Comparison of ENCODE assay signal across 25 cellular contexts in genomic region chr22:37957232-37957631, GRCh38. TPM values are rescaled to one million over a fixed set of nuclear protein-coding genes. Genes with fewer than 3 reads are reported as not detected.
DNase-seq lines count a peak whose midpoint lies in the region; ATAC-seq, FAIRE-seq and TF ChIP-seq lines count a peak whose summit lies in the region.
"Had no signal": no experiment of that assay in that cellular context is flagged by ENCODE, and none has a peak within 500 bp of the region (broad histone marks: within the 10 kb centered on the region; RNA-seq: fewer than 3 reads in every experiment).

No MANE protein-coding gene starts in this region.

- TF ChIP-seq POLR2A in GM12878 (IDR thresholded peaks at IDR 0.05; ENCODE audit: low read depth, low read length) = no peak

- no peak for TF ChIP-seq RAD21 in GM12878 (IDR thresholded peaks at IDR 0.05; ENCODE audit: insufficient read depth, low read depth, low read length)

- H4K20me1 ChIP-seq in GM12878 (ENCODE audit: control insufficient read depth, insufficient read depth) = no peaks in the 10 kb centered on the region

- no peak for TF ChIP-seq CTCF in cardiac muscle cell (IDR thresholded peaks at IDR 0.05; ENCODE audit: low read depth, low read length)
- no peak for TF ChIP-seq CTCF in GM12878 (IDR thresholded peaks at IDR 0.05 in 2 of 3, conservative IDR thresholded peaks at IDR 0.05 in 1 of 3; ENCODE audit: control insufficient read depth in 2 of 3, extremely low read depth in 1 of 3, insufficient read depth in 1 of 3, low read depth in 3 of 3, low read length in 3 of 3)
- no peak for TF ChIP-seq CTCF in parathyroid adenoma (IDR thresholded peaks at IDR 0.05)
- TF ChIP-seq CTCF in GM10248 (IDR thresholded peaks at IDR 0.05; ENCODE audit: control extremely low read depth, extremely low read depth, low read depth, missing control alignments) = no peak

- CTCF ChIA-PET in GM12878 (lab: Yijun Ruan, JAX) = no interaction called here
- CTCF ChIA-PET in GM10248 (lab: Yijun Ruan, JAX) = interaction anchor here (0.8 to 2.0 kb wide), 2 partner anchors 8 to 14 kb away, joined by 3 to 13 read pairs; no protein-coding TSS in a partner anchor

- H3K9me3 ChIP-seq in cardiac muscle cell (ENCODE audit: low read depth) (no peaks in the 10 kb centered on the region), GM12878 (replicated peaks; ENCODE audit: control insufficient read depth, insufficient read depth, low read length) (no peaks in the 10 kb centered on the region), parathyroid adenoma (ENCODE audit: control insufficient read depth, low read length) (no peaks in the 10 kb centered on the region)
- H3K9me3 ChIP-seq: MG63, SJSA1 had no signal

- DNase-seq in cardiac muscle cell (ENCODE audit: low read depth in 1 of 2, low spot score in 1 of 2) (no peak), left cardiac atrium (no peak), GM12878 (ENCODE audit: low read depth, low spot score) (no peak), caudate nucleus (lab: John Stamatoyannopoulos, UW) (no peak), GM10248 (ENCODE audit: extremely low spot score) (no peak)
- DNase-seq: GM23248, H7, HFFc6, KBM-7, MG63, NCI-H1105 treated with DMSO at 0.1 percent for 48 hours, NCI-H2029, NCI-H446 treated with DMSO at 0.1 percent for 48 hours, NCI-H526, NCI-H82, Right ventricle myocardium superior, RPMI8226 had no signal

- H3K4me2 ChIP-seq in GM12878 (ENCODE audit: control insufficient read depth, insufficient read depth) (no peak overlapping the region), parathyroid adenoma (ENCODE audit: low read length) (peak overlapping the region; percentile 42)

- POLR2A ChIA-PET in GM12878 (lab: Charles Lee) (no interaction called here), GM10248 (lab: Yijun Ruan, JAX) (no interaction called here)

- TF ChIP-seq EP300 in GM12878 (IDR thresholded peaks at IDR 0.05; ENCODE audit: borderline replicate concordance in 1 of 2, control insufficient read depth in 1 of 2, low read depth in 2 of 2, low read length in 2 of 2) = no peak

- WGBS in GM12878 (ENCODE audit: insufficient coverage, insufficient replicate concordance, low lambda C conversion rate, missing lambda C conversion rate) = 85% methylated on average over 4 of the region's 4 CpGs

- intact Hi-C loops in left cardiac atrium (cut with DNase I) = no loop called here
- intact Hi-C loops in GM12878 (cut with micrococcal nuclease; ENCODE audit: unreplicated experiment) = no loop called here

- RAD21 ChIA-PET in GM12878 (lab: Charles Lee; ENCODE audit: unreplicated experiment) = no interaction called here

- H3K9ac ChIP-seq in GM12878 (ENCODE audit: control insufficient read depth, insufficient read depth, low read length) (no peak overlapping the region), parathyroid adenoma (no peak overlapping the region)
- H3K9ac ChIP-seq: GM23248 had no signal

- no peak overlapping the region for H3K4me3 ChIP-seq in cardiac muscle cell
- no peak overlapping the region for H3K4me3 ChIP-seq in GM12878
- no peak overlapping the region for H3K4me3 ChIP-seq in parathyroid adenoma (ENCODE audit: low read depth, low read length)
- H3K4me3 ChIP-seq: GM23248, MG63, SJSA1 had no signal

- FAIRE-seq in GM12878 (lab: Jason Lieb, UNC) = no peak
- FAIRE-seq: D721Med, HTR-8/SVneo had no signal

- H3K36me3 ChIP-seq in cardiac muscle cell (peaks cover 21% of the 10 kb centered on the region), GM12878 (ENCODE audit: control insufficient read depth in 2 of 2, insufficient read depth in 2 of 2, low read length in 1 of 2) (peaks cover 9 to 27% of the 10 kb centered on the region in 2 experiments), parathyroid adenoma (ENCODE audit: control insufficient read depth, insufficient read depth, low read length) (no peaks in the 10 kb centered on the region)

- H3K27me3 ChIP-seq in cardiac muscle cell (no peaks in the 10 kb centered on the region), GM12878 (replicated peaks in 1 of 2; ENCODE audit: control insufficient read depth in 2 of 2, insufficient read depth in 2 of 2, low read length in 1 of 2) (0 out of 4 replicates have a peak, but pooled peaks cover 0 to 1% of the 10 kb centered on the region in 2 experiments), parathyroid adenoma (ENCODE audit: control insufficient read depth, insufficient read depth, low read length) (no peaks in the 10 kb centered on the region)
- H3K27me3 ChIP-seq: MG63, SJSA1 had no signal

- H3K27ac ChIP-seq in cardiac muscle cell = peak overlapping the region; percentile 64
- H3K27ac ChIP-seq in GM12878 (ENCODE audit: control insufficient read depth, insufficient read depth) = no peak overlapping the region
- peak overlapping the region; percentile 84 for H3K27ac ChIP-seq in parathyroid adenoma
- H3K27ac ChIP-seq in caudate nucleus (ENCODE audit: low read depth, low read length) = no peak overlapping the region
- H3K27ac ChIP-seq: GM23248, SJSA1 had no signal

- H2AFZ ChIP-seq in GM12878 (ENCODE audit: control insufficient read depth, low read depth, low read length) = no peak overlapping the region
- H2AFZ ChIP-seq in parathyroid adenoma = no peak overlapping the region
- H2AFZ ChIP-seq: GM23248 had no signal

- TSS peak; percentile 25 for BruUV-seq in GM12878 (replicated peaks; lab: Mats Ljungman, UMichigan)

- SMC1A ChIA-PET in GM12878 (lab: Charles Lee; ENCODE audit: uncharacterized antibody, unreplicated experiment) = no interaction called here

- no peak for ATAC-seq in left cardiac atrium
- ATAC-seq in GM12878 = no peak
- ATAC-seq in HG03175 (IDR thresholded peaks at IDR 0.05; ENCODE audit: unreplicated experiment) = no peak

- peaks cover 15% of the 10 kb centered on the region for H3K79me2 ChIP-seq in GM12878 (ENCODE audit: control insufficient read depth, insufficient read depth, low read length)
- H3K79me2 ChIP-seq in parathyroid adenoma = peaks cover 13% of the 10 kb centered on the region

- H3K4me1 ChIP-seq in cardiac muscle cell (ENCODE audit: low read depth) (peaks cover 19% of the 10 kb centered on the region), GM12878 (ENCODE audit: control insufficient read depth, insufficient read depth, low read length) (peaks cover 4% of the 10 kb centered on the region; the same call in 1 of the 2 replicates), parathyroid adenoma (peaks cover 15% of the 10 kb centered on the region)

- in situ Hi-C loops in GM12878 (cut with MboI) = no loop called here

RNA-seq across cellular contexts. Expression of gene POLR2F, which starts 3.7 kb away (rescaled TPM):
- 63.3 and 127 TPM in 2 replicates for total RNA-seq in cardiac muscle cell
- 124 and 183 TPM in 2 replicates for polyA plus RNA-seq in cardiac muscle cell
- total RNA-seq in left cardiac atrium = 10 to 100 TPM; 62.6 to 68.1 TPM
- 33.4 and 34.0 TPM in 2 replicates for total RNA-seq in GM12878 (2013; cell fraction: nucleolus; rRNA removed)
- 71.9 and 93.2 TPM in 2 replicates for total RNA-seq in GM12878 (2014; rRNA removed)
- total RNA-seq in GM12878 (2014; rRNA removed; fragmentation: Illumina TruSeq; extraction: Trizol) = 70.3 and 78.3 TPM in 2 replicates
- total RNA-seq in GM12878 (2021) = 86.8 and 86.9 TPM in 2 replicates
- 24.3 TPM for polyA plus RNA-seq in GM12878 (2011; ENCODE audit: low read depth)
- polyA plus RNA-seq in GM12878 (2011; rRNA removed) = 67.4 and 90.7 TPM in 2 replicates
- 96.3 and 137 TPM in 2 replicates for polyA plus RNA-seq in GM12878 (2011; cell fraction: cytosol; rRNA removed)
- polyA plus RNA-seq in GM12878 (2011; cell fraction: nucleus; rRNA removed) = 54.2 and 86.7 TPM in 2 replicates
- polyA plus RNA-seq in GM12878 (2012) = 57.8 and 79.2 TPM in 2 replicates
- polyA plus RNA-seq in GM12878 (2014; fragmentation: Illumina TruSeq; extraction: Trizol) = 23.2 and 86.8 TPM in 2 replicates
- polyA plus RNA-seq in GM12878 (2014; fragmentation: Nextera tagmentation; extraction: Ambion mirVana) = 100 to 1,000 TPM; 109 to 133 TPM
- 165 and 203 TPM in 2 replicates for polyA plus RNA-seq in GM12878 (2014; rRNA removed)
- polyA plus RNA-seq in GM12878 (2016; fragmentation: Nextera tagmentation; extraction: Ambion mirVana) = 100 to 1,000 TPM; 209 to 218 TPM
- 12.5 and 12.9 TPM in 2 replicates for polyA minus RNA-seq in GM12878 (2011; rRNA and poly(A)+ RNA removed)
- 12.1 and 14.2 TPM in 2 replicates for polyA minus RNA-seq in GM12878 (2011; cell fraction: cytosol; rRNA and poly(A)+ RNA removed)
- 4.1 and 10.6 TPM in 2 replicates for polyA minus RNA-seq in GM12878 (2011; cell fraction: nucleus; rRNA and poly(A)+ RNA removed)

RNA-seq across cellular contexts. Expression of gene C22orf23, which starts 3.8 kb away (rescaled TPM):
- total RNA-seq in cardiac muscle cell = 0.80 and 0.99 TPM in 2 replicates
- polyA plus RNA-seq in cardiac muscle cell = 1.1 and 2.5 TPM in 2 replicates
- under 1 TPM in 1 of 2 donors, not detected in 1; 0.21 TPM for total RNA-seq in left cardiac atrium
- total RNA-seq in GM12878 (2013; cell fraction: nucleolus; rRNA removed) = not detected in 2 replicates
- 0.11 TPM in 1 of 2 replicates, not detected in the other for total RNA-seq in GM12878 (2014; rRNA removed)
- total RNA-seq in GM12878 (2014; rRNA removed; fragmentation: Illumina TruSeq; extraction: Trizol) = 0.14 TPM in 1 of 2 replicates, not detected in the other
- not detected in 2 replicates for total RNA-seq in GM12878 (2021)
- not detected for polyA plus RNA-seq in GM12878 (2011; ENCODE audit: low read depth)
- polyA plus RNA-seq in GM12878 (2011; rRNA removed) = 0.10 and 0.17 TPM in 2 replicates
- 0.06 and 0.10 TPM in 2 replicates for polyA plus RNA-seq in GM12878 (2011; cell fraction: cytosol; rRNA removed)
- 0.07 and 0.21 TPM in 2 replicates for polyA plus RNA-seq in GM12878 (2011; cell fraction: nucleus; rRNA removed)
- 0.18 and 0.24 TPM in 2 replicates for polyA plus RNA-seq in GM12878 (2012)
- polyA plus RNA-seq in GM12878 (2014; fragmentation: Illumina TruSeq; extraction: Trizol) = 0.04 TPM in 1 of 2 replicates, not detected in the other
- not detected for polyA plus RNA-seq in GM12878 (2014; fragmentation: Nextera tagmentation; extraction: Ambion mirVana)
- 0.11 TPM in 1 of 2 replicates, not detected in the other for polyA plus RNA-seq in GM12878 (2014; rRNA removed)
- polyA plus RNA-seq in GM12878 (2016; fragmentation: Nextera tagmentation; extraction: Ambion mirVana) = under 1 TPM; 0.11 to 0.38 TPM
- not detected in 2 replicates for polyA minus RNA-seq in GM12878 (2011; rRNA and poly(A)+ RNA removed)
- polyA minus RNA-seq in GM12878 (2011; cell fraction: cytosol; rRNA and poly(A)+ RNA removed) = not detected in 2 replicates
- 0.24 TPM in 1 of 2 replicates, not detected in the other for polyA minus RNA-seq in GM12878 (2011; cell fraction: nucleus; rRNA and poly(A)+ RNA removed)
- total RNA-seq: SJSA1 had no signal

RNA-seq across cellular contexts. Expression of gene SOX10, which starts 27.1 kb away (rescaled TPM):
- total RNA-seq in cardiac muscle cell = 0.03 TPM in 1 of 2 replicates, not detected in the other
- not detected in 2 replicates for polyA plus RNA-seq in cardiac muscle cell
- 1 to 10 TPM; 1.9 to 3.6 TPM for total RNA-seq in left cardiac atrium
- total RNA-seq in GM12878 (2013; cell fraction: nucleolus; rRNA removed) = not detected in 2 replicates
- not detected in 2 replicates for total RNA-seq in GM12878 (2014; rRNA removed)
- total RNA-seq in GM12878 (2014; rRNA removed; fragmentation: Illumina TruSeq; extraction: Trizol) = not detected in 2 replicates
- not detected in 2 replicates for total RNA-seq in GM12878 (2021)
- not detected for polyA plus RNA-seq in GM12878 (2011; ENCODE audit: low read depth)
- not detected in 2 replicates for polyA plus RNA-seq in GM12878 (2011; rRNA removed)
- polyA plus RNA-seq in GM12878 (2011; cell fraction: cytosol; rRNA removed) = not detected in 2 replicates
- polyA plus RNA-seq in GM12878 (2011; cell fraction: nucleus; rRNA removed) = not detected in 2 replicates
- 0.11 TPM in 1 of 2 replicates, not detected in the other for polyA plus RNA-seq in GM12878 (2012)
- not detected in 2 replicates for polyA plus RNA-seq in GM12878 (2014; fragmentation: Illumina TruSeq; extraction: Trizol)
- not detected for polyA plus RNA-seq in GM12878 (2014; fragmentation: Nextera tagmentation; extraction: Ambion mirVana)
- not detected in 2 replicates for polyA plus RNA-seq in GM12878 (2014; rRNA removed)
- under 1 TPM in 1 of 2 experiments, not detected in 1; 0.05 TPM for polyA plus RNA-seq in GM12878 (2016; fragmentation: Nextera tagmentation; extraction: Ambion mirVana)
- polyA minus RNA-seq in GM12878 (2011; rRNA and poly(A)+ RNA removed) = not detected in 2 replicates
- not detected in 2 replicates for polyA minus RNA-seq in GM12878 (2011; cell fraction: cytosol; rRNA and poly(A)+ RNA removed)
- not detected in 2 replicates for polyA minus RNA-seq in GM12878 (2011; cell fraction: nucleus; rRNA and poly(A)+ RNA removed)
- total RNA-seq: A172, GM23248, HFFc6, LHCN-M2, SJSA1 had no signal
- polyA plus RNA-seq: BJ, GM23248 had no signal

RNA-seq across cellular contexts. Expression of gene MICALL1, which starts 51.1 kb away (rescaled TPM):
- total RNA-seq in cardiac muscle cell = 27.4 and 34.9 TPM in 2 replicates
- polyA plus RNA-seq in cardiac muscle cell = 10.2 and 13.6 TPM in 2 replicates
- 10 to 100 TPM; 14.3 to 18.3 TPM for total RNA-seq in left cardiac atrium
- total RNA-seq in GM12878 (2013; cell fraction: nucleolus; rRNA removed) = 17.2 and 20.1 TPM in 2 replicates
- total RNA-seq in GM12878 (2014; rRNA removed) = 11.6 and 15.0 TPM in 2 replicates
- total RNA-seq in GM12878 (2014; rRNA removed; fragmentation: Illumina TruSeq; extraction: Trizol) = 8.6 and 8.8 TPM in 2 replicates
- total RNA-seq in GM12878 (2021) = 26.0 and 30.7 TPM in 2 replicates
- polyA plus RNA-seq in GM12878 (2011; ENCODE audit: low read depth) = 4.6 TPM
- 3.4 and 6.3 TPM in 2 replicates for polyA plus RNA-seq in GM12878 (2011; rRNA removed)
- polyA plus RNA-seq in GM12878 (2011; cell fraction: cytosol; rRNA removed) = 9.6 and 12.2 TPM in 2 replicates
- polyA plus RNA-seq in GM12878 (2011; cell fraction: nucleus; rRNA removed) = 12.7 and 20.2 TPM in 2 replicates
- 6.8 and 9.8 TPM in 2 replicates for polyA plus RNA-seq in GM12878 (2012)
- polyA plus RNA-seq in GM12878 (2014; fragmentation: Illumina TruSeq; extraction: Trizol) = 7.7 and 12.5 TPM in 2 replicates
- 1 to 10 TPM in 1 of 2 experiments, under 1 TPM in 1; 0.72 to 2.0 TPM for polyA plus RNA-seq in GM12878 (2014; fragmentation: Nextera tagmentation; extraction: Ambion mirVana)
- 12.2 and 15.8 TPM in 2 replicates for polyA plus RNA-seq in GM12878 (2014; rRNA removed)
- polyA plus RNA-seq in GM12878 (2016; fragmentation: Nextera tagmentation; extraction: Ambion mirVana) = 1 to 10 TPM; 2.5 to 6.9 TPM
- 8.4 and 21.8 TPM in 2 replicates for polyA minus RNA-seq in GM12878 (2011; rRNA and poly(A)+ RNA removed)
- polyA minus RNA-seq in GM12878 (2011; cell fraction: cytosol; rRNA and poly(A)+ RNA removed) = 11.4 and 12.1 TPM in 2 replicates
- polyA minus RNA-seq in GM12878 (2011; cell fraction: nucleus; rRNA and poly(A)+ RNA removed) = 5.7 and 12.5 TPM in 2 replicates

Comparison
In these comparisons a context has a peak if more than half of its experiments do, and no peak if none do; other contexts are left out.
1. H3K27ac ChIP-seq: peak in cardiac muscle cell (single experiment) and parathyroid adenoma (single experiment); none in GM12878 (single experiment) and caudate nucleus (single experiment).